In the genomic region with DNA sequence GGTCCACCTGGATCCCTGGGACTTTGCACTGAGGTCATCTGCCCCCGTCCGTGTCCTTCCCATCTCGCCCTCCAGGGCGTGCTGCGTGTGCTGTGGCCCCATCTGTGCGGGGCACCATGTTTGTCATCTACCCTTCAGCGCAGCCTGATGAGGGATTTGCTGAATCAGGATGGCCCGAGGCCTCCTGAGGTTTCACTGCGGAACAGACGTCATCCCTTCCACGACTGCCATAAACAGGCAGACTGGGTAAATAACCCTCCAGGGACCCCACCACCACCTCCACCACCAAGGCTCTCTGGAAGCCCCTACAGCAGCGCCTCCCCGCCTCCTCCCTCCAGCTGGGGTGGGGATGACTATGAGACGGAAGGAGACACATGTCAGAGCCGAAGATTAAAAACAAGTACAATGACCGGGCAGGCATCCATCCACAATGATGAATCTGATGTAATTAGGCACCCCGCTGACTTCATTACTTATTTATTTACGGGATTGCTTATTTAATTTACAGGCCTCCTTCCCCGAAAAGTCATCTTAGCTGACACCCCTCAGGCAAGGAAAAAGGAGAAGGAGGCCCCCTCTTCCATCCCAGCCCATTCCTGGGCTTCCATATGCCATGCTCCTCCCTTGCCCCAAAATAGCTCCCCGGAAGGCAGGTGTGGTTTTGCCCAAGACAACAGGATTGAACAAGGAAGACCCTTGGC, we compare ENCODE assay signal across 10 cellular contexts. TPM values are rescaled to one million over a fixed set of nuclear protein-coding genes. Genes with fewer than 3 reads are reported as not detected.
A peak's percentile ranks its signal among the peaks of the same experiment; 100 is the strongest.
DNase-seq lines count a peak whose midpoint lies in the region; ATAC-seq and TF ChIP-seq lines count a peak whose summit lies in the region.
"Had no signal": no experiment of that assay in that cellular context is flagged by ENCODE, and none has a peak within 500 bp of the region (broad histone marks: within the 10 kb centered on the region; RNA-seq: fewer than 3 reads in every experiment).

No MANE protein-coding gene starts in this region.

- peak overlapping the region; percentile 2 for H3K27ac Mint-ChIP-seq in activated CD4-positive, alpha-beta T cell treated with anti-CD3 and anti-CD28 coated beads for 36 hours

- H3K4me1 ChIP-seq in right cardiac atrium (ENCODE audit: control insufficient read depth, insufficient read depth, low read length) (peaks cover 18% of the 10 kb centered on the region), upper lobe of left lung (peaks cover 24 to 49% (median 30%) of the 10 kb centered on the region in 4 donors)
- H3K4me1 ChIP-seq: parathyroid adenoma had no signal

- H3K4me1 Mint-ChIP-seq in activated CD4-positive, alpha-beta T cell treated with anti-CD3 and anti-CD28 coated beads for 36 hours = peaks cover 23% of the 10 kb centered on the region

- TF ChIP-seq CTCF in WERI-Rb-1 (IDR thresholded peaks at IDR 0.05; ENCODE audit: low read depth, low read length) (peak; percentile 65), upper lobe of left lung (IDR thresholded peaks at IDR 0.05) (no peak)

- peak overlapping the region; percentile 80 for H3K27ac ChIP-seq in WERI-Rb-1
- H3K27ac ChIP-seq in right cardiac atrium (ENCODE audit: low read length) = peak overlapping the region; percentile 56
- peak overlapping the region; percentile 6 to 40 (median 23) for H3K27ac ChIP-seq in upper lobe of left lung
- H3K27ac ChIP-seq: parathyroid adenoma had no signal

- H3K4me3 Mint-ChIP-seq in activated CD4-positive, alpha-beta T cell treated with anti-CD3 and anti-CD28 coated beads for 36 hours = no peak overlapping the region

- CTCF ChIA-PET in activated CD4-positive, alpha-beta T cell treated with anti-CD3 and anti-CD28 coated beads for 36 hours (lab: Charles Lee) = no interaction called here

- H3K9me3 ChIP-seq in WERI-Rb-1 (ENCODE audit: severe bottlenecking) = no peaks in the 10 kb centered on the region
- no peaks in the 10 kb centered on the region for H3K9me3 ChIP-seq in right cardiac atrium (ENCODE audit: control insufficient read depth, low read length)
- H3K9me3 ChIP-seq in upper lobe of left lung = no peaks in the 10 kb centered on the region

- H3K36me3 Mint-ChIP-seq in activated CD4-positive, alpha-beta T cell treated with anti-CD3 and anti-CD28 coated beads for 36 hours (ENCODE audit: low read depth) = peaks cover 2% of the 10 kb centered on the region

- H3K27me3 Mint-ChIP-seq in activated CD4-positive, alpha-beta T cell treated with anti-CD3 and anti-CD28 coated beads for 36 hours = no peaks in the 10 kb centered on the region

- POLR2A ChIA-PET in activated CD4-positive, alpha-beta T cell treated with anti-CD3 and anti-CD28 coated beads for 36 hours (lab: Charles Lee) = interaction anchor here (0.6 kb wide), 1 partner anchor 890 kb away, joined by 3 read pairs; no protein-coding TSS in a partner anchor

- DNase-seq in activated CD4-positive, alpha-beta T cell treated with anti-CD3 and anti-CD28 coated beads for 36 hours = no peak
- DNase-seq in activated CD4-positive, alpha-beta T cell treated with anti-CD3 and anti-CD28 coated beads for 48 hours = no peak
- peak; percentile 84 for DNase-seq in WERI-Rb-1
- DNase-seq in right cardiac atrium = peak in 1 of 3 donors; percentile 54
- no peak for DNase-seq in upper lobe of left lung
- DNase-seq in NCI-H510A treated with DMSO at 0.1 percent for 48 hours (lab: John Stamatoyannopoulos, UW) = no peak
- DNase-seq in effector CD8-positive, alpha-beta T cell (lab: John Stamatoyannopoulos, UW) = no peak
- DNase-seq: dermis blood vessel endothelial cell had no signal

- ATAC-seq in activated CD4-positive, alpha-beta T cell treated with anti-CD3 and anti-CD28 coated beads for 36 hours = no peak
- ATAC-seq in right cardiac atrium (peak; percentile 3 to 23), upper lobe of left lung (ENCODE audit: low FRiP score in 2 of 2) (peak in 1 of 2 donors; percentile 9), HG03139 (IDR thresholded peaks at IDR 0.05; ENCODE audit: unreplicated experiment) (no peak)

- no peak for TF ChIP-seq EP300 in upper lobe of left lung (IDR thresholded peaks at IDR 0.05)

- intact Hi-C loops in activated CD4-positive, alpha-beta T cell treated with anti-CD3 and anti-CD28 coated beads for 36 hours (cut with DNase I, micrococcal nuclease) = no loop called here
- intact Hi-C loops in right cardiac atrium (cut with DNase I) = loop anchor here in 2 of 4 donors (5.0 kb wide), 1 partner anchor 34 kb away; no protein-coding TSS in a partner anchor

- no peak for TF ChIP-seq POLR2A in upper lobe of left lung (IDR thresholded peaks at IDR 0.05)

- H3K36me3 ChIP-seq in WERI-Rb-1 (peaks cover 27% of the 10 kb centered on the region), upper lobe of left lung (peaks cover 0 to 8% (median 2%) of the 10 kb centered on the region in 4 donors)

- 55% methylated on average over 20 of the region's 20 CpGs for WGBS in right cardiac atrium
- 67 to 68% methylated on average over 18 to 20 of the region's 20 CpGs for WGBS in upper lobe of left lung, 2 donors

- H3K4me3 ChIP-seq in WERI-Rb-1 (ENCODE audit: low read depth, low read length) (no peak overlapping the region), right cardiac atrium (ENCODE audit: low read length) (no peak overlapping the region), upper lobe of left lung (no peak overlapping the region)

- H3K27me3 ChIP-seq in WERI-Rb-1 (ENCODE audit: insufficient read depth, low read depth, severe bottlenecking) = no peaks in the 10 kb centered on the region
- no peaks in the 10 kb centered on the region for H3K27me3 ChIP-seq in right cardiac atrium (ENCODE audit: control insufficient read depth, insufficient read depth)
- no peaks in the 10 kb centered on the region for H3K27me3 ChIP-seq in upper lobe of left lung

- no peaks in the 10 kb centered on the region for H3K9me3 Mint-ChIP-seq in activated CD4-positive, alpha-beta T cell treated with anti-CD3 and anti-CD28 coated beads for 36 hours (ENCODE audit: low read depth)

RNA-seq across cellular contexts. Expression of a gene that starts 39.4 kb away (rescaled TPM):
- 100 to 1,000 TPM; 103 to 115 TPM for total RNA-seq in activated CD4-positive, alpha-beta T cell treated with anti-CD3 and anti-CD28 coated beads for 36 hours
- 100 to 1,000 TPM; 137 to 166 (median 146) TPM for total RNA-seq in right cardiac atrium
- polyA plus RNA-seq in right cardiac atrium = 66.4 TPM
- total RNA-seq in upper lobe of left lung = 100 to 1,000 TPM; 188 to 603 (median 373) TPM

Comparison
In these comparisons a context has a peak if more than half of its experiments do, and no peak if none do; other contexts are left out.
1. ATAC-seq: peak in right cardiac atrium (2 of 2); none in activated CD4-positive, alpha-beta T cell treated with anti-CD3 and anti-CD28 coated beads for 36 hours (single experiment) and HG03139 (single experiment).
2. H3K27ac ChIP-seq: peak in every context shown above with its lines; median percentile 80 in WERI-Rb-1; 56 in right cardiac atrium; 23 in upper lobe of left lung.